In genomic region chr10:86670876-86671275, GRCh38 we compare ENCODE assay signal across 1 cellular context.
TF ChIP-seq lines count a peak whose summit lies in the region.

No MANE protein-coding gene starts in this region.

TF ChIP-seq in GM23338, 12 proteins besides CTCF, POLR2A, EP300 and RAD21:
- no peak for TF ChIP-seq EZH2 (IDR thresholded peaks at IDR 0.05; ENCODE audit: low read depth, unreplicated experiment)
- no peak for TF ChIP-seq JUNB (IDR thresholded peaks at IDR 0.05; ENCODE audit: unreplicated experiment)
- no peak for TF ChIP-seq ZNF331 (CRISPR knock-in tag; IDR thresholded peaks at IDR 0.05; ENCODE audit: low read depth)
- no peak for TF ChIP-seq ETS1 (IDR thresholded peaks at IDR 0.05)
- no peak for TF ChIP-seq POLR2AphosphoS5 (IDR thresholded peaks at IDR 0.05; ENCODE audit: low read depth)
- TF ChIP-seq ZNF114 (CRISPR knock-in tag; IDR thresholded peaks at IDR 0.05) = no peak
- no peak for TF ChIP-seq STAT1 (IDR thresholded peaks at IDR 0.05; ENCODE audit: unreplicated experiment)
- TF ChIP-seq ZNF462 (CRISPR knock-in tag; IDR thresholded peaks at IDR 0.05) = no peak
- no peak for TF ChIP-seq CREB1 (CRISPR knock-in tag; IDR thresholded peaks at IDR 0.05; ENCODE audit: low read depth)
- no peak for TF ChIP-seq REST (IDR thresholded peaks at IDR 0.05; ENCODE audit: unreplicated experiment)
- TF ChIP-seq EZH2phosphoT487 (IDR thresholded peaks at IDR 0.05; ENCODE audit: unreplicated experiment) = no peak
- TF ChIP-seq NANOG (IDR thresholded peaks at IDR 0.05; ENCODE audit: borderline replicate concordance) = no peak
